ENCODE assay signal across 15 cellular contexts in genomic region chr13:32407854-32408253, GRCh38. TPM values are rescaled to one million over a fixed set of nuclear protein-coding genes. Genes with fewer than 3 reads are reported as not detected.
DNase-seq lines count a peak whose midpoint lies in the region; ATAC-seq lines count a peak whose summit lies in the region.
"Had no signal": no experiment of that assay in that cellular context is flagged by ENCODE, and none has a peak within 500 bp of the region (broad histone marks: within the 10 kb centered on the region; RNA-seq: fewer than 3 reads in every experiment).

No MANE protein-coding gene starts in this region.

- peak overlapping the region; percentile 36 for H3K27ac Mint-ChIP-seq in activated T-helper 2 cell treated with anti-CD3 and anti-CD28 coated beads, Interferon-gamma antibody, Interleukin-2, Interleukin-4, amounts not matched to agents 10 μg/mL and 5 μg/mL and 100 μg/mL, durations not matched to agents 14 hours and 24 hours and 36 hours
- H3K27ac Mint-ChIP-seq: activated naive CD8-positive, alpha-beta T cell treated with anti-CD3 and anti-CD28 coated beads, Interleukin-2, amount 10 ng/mL, durations not matched to agents 7 days and 5 days; CD14-positive monocyte had no signal

- no peak overlapping the region for H3K4me3 Mint-ChIP-seq in activated T-helper 2 cell treated with anti-CD3 and anti-CD28 coated beads, Interferon-gamma antibody, Interleukin-2, Interleukin-4, amounts not matched to agents 10 μg/mL and 5 μg/mL and 100 μg/mL, durations not matched to agents 14 hours and 24 hours and 36 hours (ENCODE audit: low read depth)
- H3K4me3 Mint-ChIP-seq: activated naive CD8-positive, alpha-beta T cell treated with anti-CD3 and anti-CD28 coated beads, Interleukin-2, amount 10 ng/mL, durations not matched to agents 7 days and 5 days; CD14-positive monocyte had no signal

- H3K36me3 Mint-ChIP-seq in activated T-helper 2 cell treated with anti-CD3 and anti-CD28 coated beads, Interferon-gamma antibody, Interleukin-2, Interleukin-4, amounts not matched to agents 10 μg/mL and 5 μg/mL and 100 μg/mL, durations not matched to agents 14 hours and 24 hours and 36 hours (ENCODE audit: low read depth), result peaks cover 50% of the 10 kb centered on the region

- no peaks in the 10 kb centered on the region for H3K27me3 Mint-ChIP-seq in activated T-helper 2 cell treated with anti-CD3 and anti-CD28 coated beads, Interferon-gamma antibody, Interleukin-2, Interleukin-4, amounts not matched to agents 10 μg/mL and 5 μg/mL and 100 μg/mL, durations not matched to agents 14 hours and 24 hours and 36 hours (ENCODE audit: low read depth)
- H3K27me3 Mint-ChIP-seq: activated naive CD8-positive, alpha-beta T cell treated with anti-CD3 and anti-CD28 coated beads, Interleukin-2, amount 10 ng/mL, durations not matched to agents 7 days and 5 days had no signal

- no peak for DNase-seq in activated CD4-positive, CD25-positive, alpha-beta regulatory T cell treated with anti-CD3 and anti-CD28 coated beads, Interleukin-2, amount 50 U/mL, for 72 hours
- no peak for DNase-seq in activated T-helper 2 cell treated with anti-CD3 and anti-CD28 coated beads, Interferon-gamma antibody, Interleukin-2, Interleukin-4, amounts not matched to agents 10 μg/mL and 5 μg/mL and 100 μg/mL, durations not matched to agents 14 hours and 24 hours and 36 hours (ENCODE audit: low spot score)
- DNase-seq in NCI-H2196 treated with DMSO at 0.1 percent for 48 hours (lab: John Stamatoyannopoulos, UW; ENCODE audit: unreplicated experiment) (no peak), anterior cingulate cortex (lab: John Stamatoyannopoulos, UW) (no peak), GOT3 (lab: John Stamatoyannopoulos, UW) (no peak)
- DNase-seq: activated CD8-positive, alpha-beta memory T cell treated with anti-CD3 and anti-CD28 coated beads for 24 hours; activated naive CD8-positive, alpha-beta T cell treated with anti-CD3 and anti-CD28 coated beads, Interleukin-2, amount 10 ng/mL, durations not matched to agents 7 days and 5 days; EL; NCI-H69 had no signal

- ATAC-seq in activated CD4-positive, CD25-positive, alpha-beta regulatory T cell treated with anti-CD3 and anti-CD28 coated beads, Interleukin-2, amount 50 U/mL, for 24 hours, result peak; percentile 60 to 81
- ATAC-seq in GM18502 (IDR thresholded peaks at IDR 0.05; ENCODE audit: poor library complexity, unreplicated experiment) (peak; percentile 73), HG02759 (IDR thresholded peaks at IDR 0.05; ENCODE audit: unreplicated experiment) (peak; percentile 40)
- ATAC-seq: gastroesophageal sphincter had no signal

- H3K4me1 Mint-ChIP-seq in activated T-helper 2 cell treated with anti-CD3 and anti-CD28 coated beads, Interferon-gamma antibody, Interleukin-2, Interleukin-4, amounts not matched to agents 10 μg/mL and 5 μg/mL and 100 μg/mL, durations not matched to agents 14 hours and 24 hours and 36 hours (ENCODE audit: low read depth), result peaks cover 16% of the 10 kb centered on the region

- intact Hi-C loops in activated T-helper 2 cell treated with anti-CD3 and anti-CD28 coated beads, Interferon-gamma antibody, Interleukin-2, Interleukin-4, amounts not matched to agents 10 μg/mL and 5 μg/mL and 100 μg/mL, durations not matched to agents 14 hours and 24 hours and 36 hours (cut with micrococcal nuclease), result no loop called here

- no peaks in the 10 kb centered on the region for H3K9me3 Mint-ChIP-seq in activated T-helper 2 cell treated with anti-CD3 and anti-CD28 coated beads, Interferon-gamma antibody, Interleukin-2, Interleukin-4, amounts not matched to agents 10 μg/mL and 5 μg/mL and 100 μg/mL, durations not matched to agents 14 hours and 24 hours and 36 hours
- H3K9me3 Mint-ChIP-seq: activated naive CD8-positive, alpha-beta T cell treated with anti-CD3 and anti-CD28 coated beads, Interleukin-2, amount 10 ng/mL, durations not matched to agents 7 days and 5 days; nephron had no signal

RNA-seq across cellular contexts. Expression of gene N4BP2L1, which starts 20.1 kb away (rescaled TPM):
- 26.1 and 28.6 TPM in 2 replicates for total RNA-seq in activated T-helper 2 cell treated with anti-CD3 and anti-CD28 coated beads, Interferon-gamma antibody, Interleukin-2, Interleukin-4, amounts not matched to agents 10 μg/mL and 5 μg/mL and 100 μg/mL, durations not matched to agents 14 hours and 24 hours and 36 hours
